1 cellular context compared by ENCODE assay signal in genomic region chr13:98458431-98458830, GRCh38.
TF ChIP-seq lines count a peak whose summit lies in the region.

No MANE protein-coding gene starts in this region.

TF ChIP-seq in SK-N-SH, 30 proteins besides CTCF, POLR2A, EP300 and RAD21 (continued from another document):
- TF ChIP-seq FOSL2 (IDR thresholded peaks at IDR 0.05; ENCODE audit: borderline replicate concordance, low read depth) = no peak
